ENCODE assay signal across 1 cellular context in genomic region chr20:31698243-31698802, GRCh38.
TF ChIP-seq lines count a peak whose summit lies in the region.

No MANE protein-coding gene starts in this region.

TF ChIP-seq in K562, 482 proteins besides CTCF, POLR2A, EP300 and RAD21 (continued from another document):
- no peak for TF ChIP-seq ZNF175 (CRISPR knock-in tag; IDR thresholded peaks at IDR 0.05; ENCODE audit: low read depth)
- no peak for TF ChIP-seq ZBTB17 (CRISPR knock-in tag; IDR thresholded peaks at IDR 0.05)
- no peak for TF ChIP-seq MNT (conservative IDR thresholded peaks at IDR 0.05)
- no peak for TF ChIP-seq IFI16 (CRISPR knock-in tag; IDR thresholded peaks at IDR 0.05)
- TF ChIP-seq, protein P1, sequence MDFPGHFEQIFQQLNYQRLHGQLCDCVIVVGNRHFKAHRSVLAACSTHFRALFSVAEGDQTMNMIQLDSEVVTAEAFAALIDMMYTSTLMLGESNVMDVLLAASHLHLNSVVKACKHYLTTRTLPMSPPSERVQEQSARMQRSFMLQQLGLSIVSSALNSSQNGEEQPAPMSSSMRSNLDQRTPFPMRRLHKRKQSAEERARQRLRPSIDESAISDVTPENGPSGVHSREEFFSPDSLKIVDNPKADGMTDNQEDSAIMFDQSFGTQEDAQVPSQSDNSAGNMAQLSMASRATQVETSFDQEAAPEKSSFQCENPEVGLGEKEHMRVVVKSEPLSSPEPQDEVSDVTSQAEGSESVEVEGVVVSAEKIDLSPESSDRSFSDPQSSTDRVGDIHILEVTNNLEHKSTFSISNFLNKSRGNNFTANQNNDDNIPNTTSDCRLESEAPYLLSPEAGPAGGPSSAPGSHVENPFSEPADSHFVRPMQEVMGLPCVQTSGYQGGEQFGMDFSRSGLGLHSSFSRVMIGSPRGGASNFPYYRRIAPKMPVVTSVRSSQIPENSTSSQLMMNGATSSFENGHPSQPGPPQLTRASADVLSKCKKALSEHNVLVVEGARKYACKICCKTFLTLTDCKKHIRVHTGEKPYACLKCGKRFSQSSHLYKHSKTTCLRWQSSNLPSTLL (IDR thresholded peaks at IDR 0.05), result no peak
- TF ChIP-seq XRCC3 (IDR thresholded peaks at IDR 0.05), result no peak
- no peak for TF ChIP-seq CLOCK (CRISPR knock-in tag; IDR thresholded peaks at IDR 0.05; ENCODE audit: borderline replicate concordance)
- TF ChIP-seq ZNF3 (CRISPR knock-in tag; IDR thresholded peaks at IDR 0.05), result no peak
- TF ChIP-seq, protein P2, sequence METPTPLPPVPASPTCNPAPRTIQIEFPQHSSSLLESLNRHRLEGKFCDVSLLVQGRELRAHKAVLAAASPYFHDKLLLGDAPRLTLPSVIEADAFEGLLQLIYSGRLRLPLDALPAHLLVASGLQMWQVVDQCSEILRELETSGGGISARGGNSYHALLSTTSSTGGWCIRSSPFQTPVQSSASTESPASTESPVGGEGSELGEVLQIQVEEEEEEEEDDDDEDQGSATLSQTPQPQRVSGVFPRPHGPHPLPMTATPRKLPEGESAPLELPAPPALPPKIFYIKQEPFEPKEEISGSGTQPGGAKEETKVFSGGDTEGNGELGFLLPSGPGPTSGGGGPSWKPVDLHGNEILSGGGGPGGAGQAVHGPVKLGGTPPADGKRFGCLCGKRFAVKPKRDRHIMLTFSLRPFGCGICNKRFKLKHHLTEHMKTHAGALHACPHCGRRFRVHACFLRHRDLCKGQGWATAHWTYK (CRISPR knock-in tag; IDR thresholded peaks at IDR 0.05), result no peak
- no peak for TF ChIP-seq RB1 (IDR thresholded peaks at IDR 0.05; ENCODE audit: low read depth)
- TF ChIP-seq SMAD1 (IDR thresholded peaks at IDR 0.05; ENCODE audit: low read depth, low read length, partially characterized antibody), result no peak
- TF ChIP-seq ZNF830 (CRISPR knock-in tag; IDR thresholded peaks at IDR 0.05), result no peak
- no peak for TF ChIP-seq SRSF9 (IDR thresholded peaks at IDR 0.05; ENCODE audit: borderline replicate concordance, low read depth, low read length)
